In the genomic region with DNA sequence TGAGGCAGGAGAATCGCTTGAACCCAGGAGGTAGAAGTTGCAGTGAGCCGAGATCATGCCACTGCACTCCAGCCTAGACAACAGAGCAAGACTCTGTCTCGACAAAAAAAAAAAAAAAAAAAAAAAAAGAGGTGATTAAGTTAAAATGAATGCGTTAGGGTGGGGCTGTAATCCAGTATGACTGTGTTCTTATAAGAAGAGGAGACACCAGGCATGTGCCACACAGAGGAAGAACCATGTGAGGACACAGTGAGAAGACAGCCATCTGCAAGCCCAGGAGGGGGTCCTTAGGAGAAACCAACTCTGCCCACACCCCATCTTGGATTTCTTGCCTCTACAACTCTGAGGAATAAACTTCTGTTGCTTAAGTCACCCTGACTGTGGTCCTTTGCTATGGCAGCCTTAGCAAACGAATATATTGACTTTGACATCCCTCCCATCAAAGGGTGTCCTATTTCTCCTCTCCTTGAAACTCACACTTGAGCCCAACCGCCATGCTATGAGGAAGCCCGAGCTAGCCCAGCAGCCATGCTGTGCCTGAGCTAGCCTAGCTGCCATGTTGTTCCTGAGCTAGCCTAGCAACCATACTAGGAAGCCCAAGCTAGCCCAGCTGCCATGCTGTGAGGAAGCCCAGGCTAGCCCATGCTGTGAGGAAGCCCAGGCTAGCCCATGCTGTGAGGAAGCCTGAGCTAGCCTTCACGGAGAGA, we compare ENCODE assay signal across 14 cellular contexts. TPM values are rescaled to one million over a fixed set of nuclear protein-coding genes. Genes with fewer than 3 reads are reported as not detected.
DNase-seq lines count a peak whose midpoint lies in the region; ATAC-seq and TF ChIP-seq lines count a peak whose summit lies in the region.
"Had no signal": no experiment of that assay in that cellular context is flagged by ENCODE, and none has a peak within 500 bp of the region (broad histone marks: within the 10 kb centered on the region; RNA-seq: fewer than 3 reads in every experiment).

No MANE protein-coding gene starts in this region.

- no peaks in the 10 kb centered on the region for H3K79me1 ChIP-seq in neuronal stem cell (ENCODE audit: low read depth, low read length)

- no peak overlapping the region for H3K4ac ChIP-seq in neuronal stem cell (ENCODE audit: low read length)

- H3K27ac Mint-ChIP-seq in stimulated activated naive CD8-positive, alpha-beta T cell treated with anti-CD3 and anti-CD28 coated beads, Interleukin-15, amount 100 ng/mL, for 72 hours: no peak overlapping the region
- H3K27ac Mint-ChIP-seq: activated naive CD4-positive, alpha-beta T cell treated with anti-CD3 and anti-CD28 coated beads, Interleukin-2, amount 50 U/mL, for 72 hours; WTC11 had no signal

- in situ Hi-C loops in brain microvascular endothelial cell (cut with HindIII; ENCODE audit: low pct_ligation_motif_present, low sequenced_read_pairs): no loop called here

- no peak overlapping the region for H4K91ac ChIP-seq in neuronal stem cell (ENCODE audit: low read depth, low read length, poor library complexity)

- no peak overlapping the region for H2BK5ac ChIP-seq in neuronal stem cell (ENCODE audit: low read length)

- H3K4me2 ChIP-seq in neuronal stem cell (ENCODE audit: insufficient read depth, low read length, poor library complexity, severe bottlenecking): no peak overlapping the region

- H3K4me3 Mint-ChIP-seq in stimulated activated naive CD8-positive, alpha-beta T cell treated with anti-CD3 and anti-CD28 coated beads, Interleukin-15, amount 100 ng/mL, for 72 hours: no peak overlapping the region
- H3K4me3 Mint-ChIP-seq: WTC11 had no signal

- no peaks in the 10 kb centered on the region for H3K27me3 Mint-ChIP-seq in stimulated activated naive CD8-positive, alpha-beta T cell treated with anti-CD3 and anti-CD28 coated beads, Interleukin-15, amount 100 ng/mL, for 72 hours

- H3K9me3 Mint-ChIP-seq in stimulated activated naive CD8-positive, alpha-beta T cell treated with anti-CD3 and anti-CD28 coated beads, Interleukin-15, amount 100 ng/mL, for 72 hours: peaks cover 0 to 14% of the 10 kb centered on the region in 2 donors
- H3K9me3 Mint-ChIP-seq: WTC11 had no signal

- no peak overlapping the region for H4K8ac ChIP-seq in neuronal stem cell (ENCODE audit: low read depth, low read length)

- H3K23ac ChIP-seq in neuronal stem cell (ENCODE audit: low read depth, low read length, poor library complexity): no peak overlapping the region

- no peaks in the 10 kb centered on the region for H3K4me1 ChIP-seq in neuronal stem cell (ENCODE audit: control insufficient read depth in 2 of 2, insufficient read depth in 1 of 2, low read depth in 1 of 2, low read length in 2 of 2)
- H3K4me1 ChIP-seq: Caco-2 had no signal

- no peak overlapping the region for H2BK120ac ChIP-seq in neuronal stem cell (ENCODE audit: low read depth, low read length)

- peaks cover 0 to 2% of the 10 kb centered on the region in 2 donors for H3K9me3 ChIP-seq in neuronal stem cell (replicated peaks in 1 of 2; ENCODE audit: control insufficient read depth in 2 of 2, insufficient read depth in 1 of 2, low read depth in 1 of 2, low read length in 2 of 2)
- H3K9me3 ChIP-seq: Caco-2, neutrophil had no signal

- H2BK12ac ChIP-seq in neuronal stem cell (ENCODE audit: low read length): no peak overlapping the region

- no peak overlapping the region for H3K4me3 ChIP-seq in brain microvascular endothelial cell (ENCODE audit: low read depth, low read length)
- no peak overlapping the region for H3K4me3 ChIP-seq in neuronal stem cell (ENCODE audit: low read length in 2 of 2)
- H3K4me3 ChIP-seq: coronary artery had no signal

- no peaks in the 10 kb centered on the region for H3K27me3 ChIP-seq in brain microvascular endothelial cell (replicated peaks)
- H3K27me3 ChIP-seq in neuronal stem cell (ENCODE audit: control insufficient read depth in 3 of 3, insufficient read depth in 3 of 3, low read depth in 1 of 3, low read length in 3 of 3): no peaks in the 10 kb centered on the region

- no peak overlapping the region for H2AK5ac ChIP-seq in neuronal stem cell (ENCODE audit: low read depth, low read length)

- no peak overlapping the region for H3K18ac ChIP-seq in neuronal stem cell (ENCODE audit: low read length)

- no peak overlapping the region for H3K27ac ChIP-seq in brain microvascular endothelial cell
- no peak overlapping the region for H3K27ac ChIP-seq in neuronal stem cell (replicated peaks; ENCODE audit: low read length)
- H3K27ac ChIP-seq: coronary artery, neutrophil had no signal

- no peak overlapping the region for H2AFZ ChIP-seq in neuronal stem cell (ENCODE audit: low read length)

- intact Hi-C loops in Right ventricle myocardium superior (cut with DNase I): no loop called here

- ATAC-seq in left lobe of liver: peak; percentile 19
- no peak for ATAC-seq in stimulated activated naive CD8-positive, alpha-beta T cell treated with anti-CD3 and anti-CD28 coated beads, Interleukin-15, amount 100 ng/mL, for 72 hours
- no peak for ATAC-seq in Right ventricle myocardium superior (ENCODE audit: poor library complexity)

- H2BK15ac ChIP-seq in neuronal stem cell (ENCODE audit: low read length): no peak overlapping the region

- WGBS in neuronal stem cell (ENCODE audit: extremely low coverage in 2 of 2, insufficient read length in 2 of 2, insufficient replicate concordance in 1 of 2), 2 donors: no CpG with 5 or more reads among the region's 8 CpGs

- no peak for TF ChIP-seq CTCF in brain microvascular endothelial cell (IDR thresholded peaks at IDR 0.05; ENCODE audit: low read depth, low read length, missing control alignments)

- no peak overlapping the region for H3K14ac ChIP-seq in neuronal stem cell (ENCODE audit: low read length)

- peaks cover 6% of the 10 kb centered on the region for H3K4me1 Mint-ChIP-seq in stimulated activated naive CD8-positive, alpha-beta T cell treated with anti-CD3 and anti-CD28 coated beads, Interleukin-15, amount 100 ng/mL, for 72 hours
- H3K4me1 Mint-ChIP-seq: WTC11 had no signal

- DNase-seq in GM03348 (ENCODE audit: low spot score) (peak; percentile 16), LoVo (ENCODE audit: low spot score) (peak; percentile 65), brain microvascular endothelial cell (peak; percentile 12), left lobe of liver (ENCODE audit: low spot score) (no peak), neuronal stem cell (ENCODE audit: low spot score) (no peak), Right ventricle myocardium superior (no peak)
- no peak for DNase-seq in stimulated activated naive CD8-positive, alpha-beta T cell treated with anti-CD3 and anti-CD28 coated beads, Interleukin-15, amount 100 ng/mL, for 72 hours
- DNase-seq in activated naive CD4-positive, alpha-beta T cell treated with anti-CD3 and anti-CD28 coated beads, Interleukin-2, amount 50 U/mL, for 16 hours: no peak
- DNase-seq: NCI-H2029 had no signal

- H3K36me3 ChIP-seq in brain microvascular endothelial cell (replicated peaks): no peaks in the 10 kb centered on the region
- no peaks in the 10 kb centered on the region for H3K36me3 ChIP-seq in neuronal stem cell (replicated peaks in 1 of 2; ENCODE audit: control insufficient read depth in 2 of 2, insufficient read depth in 2 of 2, low read length in 2 of 2)
- H3K36me3 ChIP-seq: neutrophil had no signal

- H3K9ac ChIP-seq in neuronal stem cell (ENCODE audit: low read depth, low read length, poor library complexity): no peak overlapping the region

RNA-seq across cellular contexts. Expression of gene PPP1R16B, which starts 15.8 kb away (rescaled TPM):
- 1.7 TPM for total RNA-seq in left lobe of liver
- polyA plus RNA-seq in neuronal stem cell (2013, experiment 1 of 2): 1.3 TPM
- 1.3 TPM for polyA plus RNA-seq in neuronal stem cell (2013, experiment 2 of 2)
- 6.8 TPM for total RNA-seq in Right ventricle myocardium superior
- total RNA-seq: Caco-2 had no signal

RNA-seq across cellular contexts. Expression of gene ACTR5, which starts 41.4 kb away (rescaled TPM):
- total RNA-seq in left lobe of liver (6.6 TPM), Right ventricle myocardium superior (3.2 TPM)
- polyA plus RNA-seq in neuronal stem cell (2013, experiment 1 of 2): 7.2 TPM
- polyA plus RNA-seq in neuronal stem cell (2013, experiment 2 of 2): 7.2 TPM

Comparison
In these comparisons a context has a peak if more than half of its experiments do, and no peak if none do; other contexts are left out.
1. DNase-seq: peak in GM03348 (single experiment), LoVo (single experiment) and brain microvascular endothelial cell (single experiment); none in left lobe of liver (single experiment), stimulated activated naive CD8-positive, alpha-beta T cell treated with anti-CD3 and anti-CD28 coated beads, Interleukin-15, amount 100 ng/mL, for 72 hours (0 of 2), activated naive CD4-positive, alpha-beta T cell treated with anti-CD3 and anti-CD28 coated beads, Interleukin-2, amount 50 U/mL, for 16 hours (single experiment), neuronal stem cell (single experiment) and Right ventricle myocardium superior (single experiment).